ENCODE assay signal across 19 cellular contexts in the genomic region with DNA sequence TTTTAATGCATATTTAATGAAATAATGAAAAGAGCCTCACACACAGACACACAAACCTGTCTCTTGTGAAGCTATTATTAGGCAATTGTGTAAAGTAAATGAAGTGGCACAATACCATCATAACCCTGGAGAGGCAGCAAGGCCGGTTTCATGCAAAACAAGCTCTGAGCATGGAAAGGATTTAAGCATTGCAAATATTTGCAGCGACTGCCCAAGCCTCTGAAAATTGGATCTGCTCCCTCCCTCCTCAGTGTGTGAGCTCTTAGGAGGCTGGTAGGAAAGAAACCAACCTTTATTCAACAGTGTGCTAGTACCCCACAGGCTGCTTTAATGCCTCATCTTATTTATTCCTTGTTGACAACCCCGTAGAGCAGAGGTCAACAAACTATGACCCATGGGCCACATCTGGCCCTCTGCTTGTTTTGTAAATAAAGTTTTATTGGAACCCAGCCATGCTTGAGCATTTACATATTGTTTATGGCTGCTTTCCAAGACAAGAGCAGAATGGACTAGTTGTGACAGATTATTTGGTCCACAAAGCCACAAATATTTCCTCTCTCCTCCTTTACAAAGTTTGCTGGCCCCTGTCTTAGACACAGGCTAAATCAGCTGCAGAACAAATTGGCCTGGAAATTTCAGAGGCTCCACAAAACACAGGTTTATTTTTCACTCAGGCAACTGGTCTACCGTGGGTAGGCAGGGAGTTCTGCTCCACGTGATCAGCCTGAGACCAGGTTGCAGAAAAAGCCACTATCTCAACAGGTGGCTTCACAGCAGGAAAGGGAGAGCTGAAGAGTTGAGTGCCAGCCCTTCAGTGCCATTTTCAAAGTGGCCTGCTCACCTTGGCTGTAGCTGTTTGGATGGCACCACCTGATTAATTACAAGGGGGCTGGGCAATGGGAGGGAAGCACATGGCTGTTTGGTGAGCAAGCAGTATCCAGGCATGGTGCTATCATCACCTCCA. TPM values are rescaled to one million over a fixed set of nuclear protein-coding genes. Genes with fewer than 3 reads are reported as not detected.
DNase-seq lines count a peak whose midpoint lies in the region; ATAC-seq and TF ChIP-seq lines count a peak whose summit lies in the region.
"Had no signal": no experiment of that assay in that cellular context is flagged by ENCODE, and none has a peak within 500 bp of the region (broad histone marks: within the 10 kb centered on the region; RNA-seq: fewer than 3 reads in every experiment).

No MANE protein-coding gene starts in this region.

- peak; percentile 62 for ATAC-seq in upper lobe of right lung
- no peak for ATAC-seq in HG02678 (IDR thresholded peaks at IDR 0.05; ENCODE audit: unreplicated experiment)
- no peak for ATAC-seq in HG02798 (IDR thresholded peaks at IDR 0.05; ENCODE audit: poor library complexity, unreplicated experiment)

- no peaks in the 10 kb centered on the region for H3K4me1 ChIP-seq in upper lobe of right lung

- H3K9me3 ChIP-seq in upper lobe of right lung, result no peaks in the 10 kb centered on the region
- H3K9me3 ChIP-seq: SK-N-SH had no signal

- TF ChIP-seq CTCF in choroid plexus epithelial cell (conservative IDR thresholded peaks at IDR 0.05; ENCODE audit: low read depth, low read length), result no peak
- TF ChIP-seq CTCF in upper lobe of right lung (IDR thresholded peaks at IDR 0.05), result no peak

- H3K27me3 ChIP-seq in upper lobe of right lung, result no peaks in the 10 kb centered on the region

- H3K36me3 ChIP-seq in upper lobe of right lung, result no peaks in the 10 kb centered on the region

- intact Hi-C loops in upper lobe of right lung (cut with DNase I), result no loop called here

- DNase-seq in NCI-H748 (lab: John Stamatoyannopoulos, UW; ENCODE audit: unreplicated experiment) (peak; percentile 53), NCI-H748 treated with DMSO at 0.1 percent for 48 hours (lab: John Stamatoyannopoulos, UW) (no peak), NCI-H526 treated with DMSO at 0.1 percent for 48 hours (lab: John Stamatoyannopoulos, UW) (peak; percentile 70), choroid plexus epithelial cell (ENCODE audit: low read depth) (peak; percentile 43), upper lobe of right lung (no peak)
- no peak for DNase-seq in activated naive CD4-positive, alpha-beta T cell (lab: John Stamatoyannopoulos, UW)
- DNase-seq: ACHN; activated naive CD8-positive, alpha-beta T cell treated with anti-CD3 and anti-CD28 coated beads, Interleukin-2, amount 10 ng/mL, durations not matched to agents 7 days and 5 days; CD4-positive, alpha-beta T cell; effector CD4-positive, alpha-beta T cell; EL; GM23248; NCI-H2107; SK-N-SH had no signal

- no peak overlapping the region for H3K27ac ChIP-seq in upper lobe of right lung
- H3K27ac ChIP-seq: GM23248 had no signal

- no peak overlapping the region for H3K4me3 ChIP-seq in choroid plexus epithelial cell (ENCODE audit: low read depth, low read length)
- H3K4me3 ChIP-seq in upper lobe of right lung, result no peak overlapping the region
- H3K4me3 ChIP-seq: GM23248 had no signal

RNA-seq across cellular contexts. Expression of gene RS1, which starts 16.8 kb away (rescaled TPM):
- 4.7 TPM for total RNA-seq in upper lobe of right lung
- total RNA-seq: activated naive CD8-positive, alpha-beta T cell treated with anti-CD3 and anti-CD28 coated beads, Interleukin-2, amount 10 ng/mL, durations not matched to agents 7 days and 5 days; cardiac septum; CD4-positive, alpha-beta T cell; GM23248; HT-29; mononuclear cell had no signal

RNA-seq across cellular contexts. Expression of gene PPEF1, which starts 52.3 kb away (rescaled TPM):
- total RNA-seq in upper lobe of right lung, result 1.1 TPM
- total RNA-seq: activated naive CD8-positive, alpha-beta T cell treated with anti-CD3 and anti-CD28 coated beads, Interleukin-2, amount 10 ng/mL, durations not matched to agents 7 days and 5 days; GM23248; HT-29 had no signal

Comparison
In these comparisons a context has a peak if more than half of its experiments do, and no peak if none do; other contexts are left out.
1. DNase-seq: peak in NCI-H748 (single experiment), NCI-H526 treated with DMSO at 0.1 percent for 48 hours (single experiment) and choroid plexus epithelial cell (single experiment); none in NCI-H748 treated with DMSO at 0.1 percent for 48 hours (single experiment), upper lobe of right lung (single experiment) and activated naive CD4-positive, alpha-beta T cell (0 of 4).